In the genomic region with DNA sequence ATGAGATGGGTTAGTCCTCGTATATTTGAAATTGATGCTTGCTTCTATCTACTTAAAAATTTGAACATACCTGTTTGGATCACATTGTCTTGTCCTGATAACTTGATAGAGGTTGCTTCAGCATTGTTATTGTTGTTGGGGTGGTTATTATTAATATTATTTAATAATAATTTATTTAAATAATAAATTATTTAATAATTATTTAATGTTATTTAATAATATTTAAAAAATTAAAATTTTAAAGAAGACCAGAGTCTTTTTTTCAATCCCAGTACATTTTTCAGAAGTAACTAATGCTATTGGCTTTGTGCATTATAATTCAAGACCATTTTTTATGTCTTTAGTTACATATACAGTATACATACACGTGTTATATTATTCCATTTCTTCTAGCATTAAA, we compare ENCODE assay signal across 9 cellular contexts.
"Had no signal": no experiment of that assay in that cellular context is flagged by ENCODE, and none has a peak within 500 bp of the region (broad histone marks: within the 10 kb centered on the region; RNA-seq: fewer than 3 reads in every experiment).

No MANE protein-coding gene starts in this region.

- H3K4me2 ChIP-seq: GM23338 had no signal

- H3K4me3 ChIP-seq: GM23338, K562 had no signal

- ATAC-seq: GM23338, K562 had no signal

- H2AFZ ChIP-seq: GM23338 had no signal

- DNase-seq: H9, HCEC 1CT, IMR-90, KG1 had no signal

- FAIRE-seq: H1, H54, HTR-8/SVneo, K562 had no signal
